Comparison of ENCODE assay signal across 24 cellular contexts in genomic region chr7:75040512-75040911, GRCh38.
"Had no signal": no experiment of that assay in that cellular context is flagged by ENCODE, and none has a peak within 500 bp of the region (broad histone marks: within the 10 kb centered on the region; RNA-seq: fewer than 3 reads in every experiment).

No MANE protein-coding gene starts in this region.

- H3K27ac Mint-ChIP-seq: activated B cell treated with CpG ODN at 0.5 μM for 24 hours; activated CD8-positive, alpha-beta T cell treated with anti-CD3 and anti-CD28 coated beads, Interleukin-2, amount 10 ng/mL, durations not matched to agents 7 days and 5 days; activated naive CD8-positive, alpha-beta T cell; dendritic cell treated with granulocyte-macrophage colony-stimulating factor and Interleukin-4, amounts not matched to agents 40 ng/mL and 50 ng/mL, for 4 days; stimulated activated memory B cell treated with anti-CD40 and anti-IgM and Interleukin-4, amounts not matched to agents 10 μg/mL and 1 μg/mL and 100 μg/mL, for 72 hours had no signal

- DNase-seq: activated B cell treated with CpG ODN at 0.5 μM for 24 hours; activated CD4-positive, alpha-beta T cell treated with anti-CD3 and anti-CD28 coated beads for 4 hours; activated CD8-positive, alpha-beta T cell treated with anti-CD3 and anti-CD28 coated beads, Interleukin-2, amount 10 ng/mL, durations not matched to agents 7 days and 5 days; activated naive CD4-positive, alpha-beta T cell; activated T-cell treated with anti-CD3 and anti-CD28 coated beads, Interleukin-2, amount 50 U/mL, for 1 hour; adrenal gland; brain microvascular endothelial cell; effector CD4-positive, alpha-beta T cell; kidney; lower lobe of right lung; mesendoderm; mucosa of descending colon; nephron progenitor cell; nucleus accumbens; right lobe of liver; stimulated activated CD4-positive, alpha-beta T cell treated with anti-CD3 and anti-CD28 coated beads, Interleukin-1b, Interleukin-23, amount 100 ng/mL, for 48 hours; testis; trophoblast cell; uterus had no signal

- H3K27me3 ChIP-seq: adrenal gland, ascending aorta, brain microvascular endothelial cell, right lobe of liver, testis, uterus had no signal

- H3K36me3 ChIP-seq: uterus had no signal

- H3K4me3 ChIP-seq: adrenal gland, ascending aorta, lower lobe of right lung, mucosa of descending colon, right lobe of liver, skin epidermis, testis, uterus had no signal

- H3K4me1 Mint-ChIP-seq: activated B cell treated with CpG ODN at 0.5 μM for 24 hours; stimulated activated memory B cell treated with anti-CD40 and anti-IgM and Interleukin-4, amounts not matched to agents 10 μg/mL and 1 μg/mL and 100 μg/mL, for 72 hours had no signal

- H3K9me3 ChIP-seq: adrenal gland, ascending aorta, lower lobe of right lung, mucosa of descending colon, right lobe of liver, testis, uterus had no signal

- H3K4me1 ChIP-seq: adrenal gland, ascending aorta, lower lobe of right lung, right lobe of liver had no signal

- H3K9me3 Mint-ChIP-seq: activated B cell treated with CpG ODN at 0.5 μM for 24 hours; dendritic cell treated with granulocyte-macrophage colony-stimulating factor and Interleukin-4, amounts not matched to agents 40 ng/mL and 50 ng/mL, for 4 days; nephron progenitor cell; stimulated activated memory B cell treated with anti-CD40 and anti-IgM and Interleukin-4, amounts not matched to agents 10 μg/mL and 1 μg/mL and 100 μg/mL, for 72 hours had no signal

- H3K27ac ChIP-seq: adrenal gland, ascending aorta, brain microvascular endothelial cell, lower lobe of right lung, right lobe of liver, skin epidermis, testis had no signal

- H3K27me3 Mint-ChIP-seq: activated B cell treated with CpG ODN at 0.5 μM for 24 hours; activated naive CD8-positive, alpha-beta T cell; dendritic cell treated with granulocyte-macrophage colony-stimulating factor and Interleukin-4, amounts not matched to agents 40 ng/mL and 50 ng/mL, for 4 days; stimulated activated memory B cell treated with anti-CD40 and anti-IgM and Interleukin-4, amounts not matched to agents 10 μg/mL and 1 μg/mL and 100 μg/mL, for 72 hours had no signal

- H3K4me3 Mint-ChIP-seq: activated B cell treated with CpG ODN at 0.5 μM for 24 hours; activated CD8-positive, alpha-beta T cell treated with anti-CD3 and anti-CD28 coated beads, Interleukin-2, amount 10 ng/mL, durations not matched to agents 7 days and 5 days; activated naive CD8-positive, alpha-beta T cell; dendritic cell treated with granulocyte-macrophage colony-stimulating factor and Interleukin-4, amounts not matched to agents 40 ng/mL and 50 ng/mL, for 4 days; stimulated activated memory B cell treated with anti-CD40 and anti-IgM and Interleukin-4, amounts not matched to agents 10 μg/mL and 1 μg/mL and 100 μg/mL, for 72 hours had no signal
